Comparison of ENCODE assay signal across 8 cellular contexts in genomic region chr20:41618807-41619294, GRCh38. TPM values are rescaled to one million over a fixed set of nuclear protein-coding genes. Genes with fewer than 3 reads are reported as not detected.
DNase-seq lines count a peak whose midpoint lies in the region; ATAC-seq, FAIRE-seq and TF ChIP-seq lines count a peak whose summit lies in the region.

No MANE protein-coding gene starts in this region.

- H3K9me3 ChIP-seq in OCI-LY3 (ENCODE audit: insufficient read depth, low read length): no peaks in the 10 kb centered on the region
- no peaks in the 10 kb centered on the region for H3K9me3 ChIP-seq in H1 (ENCODE audit: insufficient read depth in 2 of 2, low read depth in 1 of 2, low read length in 1 of 2)

- no peak overlapping the region for H2BK15ac ChIP-seq in H1 (ENCODE audit: low read length)

- no peak overlapping the region for H2BK12ac ChIP-seq in H1 (ENCODE audit: low read depth, low read length)

- H3K27me3 ChIP-seq in OCI-LY3 (ENCODE audit: low read depth, low read length) (no peaks in the 10 kb centered on the region), H1 (replicated peaks in 1 of 4; ENCODE audit: control insufficient read depth in 3 of 4, extremely low read depth in 1 of 4, insufficient read depth in 3 of 4, low read length in 3 of 4) (no peaks in the 10 kb centered on the region)

- H2BK5ac ChIP-seq in H1 (ENCODE audit: low read depth, low read length): no peak overlapping the region

- peaks cover 34% of the 10 kb centered on the region for H3K4me1 Mint-ChIP-seq in activated naive CD4-positive, alpha-beta T cell treated with anti-CD3 and anti-CD28 coated beads for 36 hours (ENCODE audit: low read depth)
- H3K4me1 Mint-ChIP-seq in natural killer cell: peaks cover 33 to 37% of the 10 kb centered on the region in 2 donors

- no peak for TF ChIP-seq RAD21 in H1 (IDR thresholded peaks at IDR 0.05 in 1 of 2, conservative IDR thresholded peaks at IDR 0.05 in 1 of 2; ENCODE audit: low read depth in 2 of 2, low read length in 2 of 2)

- H3K4me2 ChIP-seq in OCI-LY3 (ENCODE audit: low read length) (peak overlapping the region; percentile 78), H1 (ENCODE audit: insufficient read depth in 1 of 2, low read depth in 2 of 2, low read length in 2 of 2) (peak overlapping the region; percentile 70 to 81)

- H3K14ac ChIP-seq in H1 (ENCODE audit: insufficient read length): no peak overlapping the region

- peak overlapping the region; percentile 87 for H3K4me3 ChIP-seq in OCI-LY3 (ENCODE audit: low read length)
- H3K4me3 ChIP-seq in H1 (ENCODE audit: extremely low read depth in 1 of 4, insufficient read depth in 2 of 4, low read depth in 3 of 4, low read length in 4 of 4): peak overlapping the region; percentile 44 to 83 (median 64)

- POLR2A ChIA-PET in H1 (lab: Charles Lee; ENCODE audit: partially characterized antibody): interaction anchor here (0.6 to 2.8 kb wide), 17 partner anchors 10 to 309 kb away, joined by 3 to 9 read pairs (median 5); no protein-coding TSS in a partner anchor

- FAIRE-seq in H1 (lab: Jason Lieb, UNC): no peak

- no peak for ATAC-seq in activated naive CD4-positive, alpha-beta T cell treated with anti-CD3 and anti-CD28 coated beads, Interleukin-2, amount 50 U/mL, for 72 hours
- ATAC-seq in natural killer cell: no peak
- no peak for ATAC-seq in GM19452 (IDR thresholded peaks at IDR 0.05; ENCODE audit: unreplicated experiment)
- no peak for ATAC-seq in GM19035 (IDR thresholded peaks at IDR 0.05; ENCODE audit: unreplicated experiment)

- H4K8ac ChIP-seq in H1 (ENCODE audit: extremely low read depth, insufficient read depth, low read length): peak overlapping the region; percentile 58; the same call in 1 of the 2 replicates

- H3K36me3 ChIP-seq in OCI-LY3 (replicated peaks; ENCODE audit: low read depth, low read length) (peaks cover 7% of the 10 kb centered on the region), H1 (ENCODE audit: control insufficient read depth in 2 of 4, insufficient read depth in 4 of 4, low read length in 3 of 4) (no peaks in the 10 kb centered on the region)

- no peak overlapping the region for H3K27ac Mint-ChIP-seq in activated naive CD4-positive, alpha-beta T cell treated with anti-CD3 and anti-CD28 coated beads for 36 hours
- no peak overlapping the region for H3K27ac Mint-ChIP-seq in activated naive CD4-positive, alpha-beta T cell treated with anti-CD3 and anti-CD28 coated beads, Interleukin-2, amount 50 U/mL, for 72 hours
- H3K27ac Mint-ChIP-seq in natural killer cell: peak overlapping the region in 1 of 2 donors; percentile 91

- no peak overlapping the region for H2BK120ac ChIP-seq in H1 (replicated peaks; ENCODE audit: low read depth, low read length)

- no peak for TF ChIP-seq CTCF in OCI-LY3 (IDR thresholded peaks at IDR 0.05; ENCODE audit: low read depth, low read length)
- TF ChIP-seq CTCF in H1 (IDR thresholded peaks at IDR 0.05; ENCODE audit: control extremely low read depth in 1 of 3, insufficient read depth in 1 of 3, low read depth in 1 of 3, low read length in 3 of 3): no peak
- no peak for TF ChIP-seq CTCF in natural killer cell (IDR thresholded peaks at IDR 0.05)

- H3K36me3 Mint-ChIP-seq in activated naive CD4-positive, alpha-beta T cell treated with anti-CD3 and anti-CD28 coated beads for 36 hours (ENCODE audit: low read depth): peaks cover 1% of the 10 kb centered on the region
- no peaks in the 10 kb centered on the region for H3K36me3 Mint-ChIP-seq in activated naive CD4-positive, alpha-beta T cell treated with anti-CD3 and anti-CD28 coated beads, Interleukin-2, amount 50 U/mL, for 72 hours
- no peaks in the 10 kb centered on the region for H3K36me3 Mint-ChIP-seq in natural killer cell

- CTCF ChIA-PET in activated naive CD4-positive, alpha-beta T cell treated with anti-CD3 and anti-CD28 coated beads for 36 hours (lab: Charles Lee): no interaction called here
- CTCF ChIA-PET in H1 (lab: Charles Lee; ENCODE audit: partially characterized antibody): interaction anchor here (1.0 to 2.1 kb wide), 3 partner anchors 88 to 155 kb away, joined by 3 to 4 read pairs (median 4); no protein-coding TSS in a partner anchor

- no peak overlapping the region for H2BK20ac ChIP-seq in H1 (ENCODE audit: low read length)

- H3K23me2 ChIP-seq in H1 (ENCODE audit: low read depth, low read length): no peaks in the 10 kb centered on the region; the same call in 1 of the 2 replicates

- peak; percentile 6 for DNase-seq in activated naive CD4-positive, alpha-beta T cell treated with anti-CD3 and anti-CD28 coated beads for 36 hours
- DNase-seq in activated naive CD4-positive, alpha-beta T cell treated with anti-CD3 and anti-CD28 coated beads, Interleukin-2, amount 50 U/mL, for 72 hours (ENCODE audit: low spot score in 2 of 2): no peak
- DNase-seq in H1 (ENCODE audit: low read depth in 1 of 2, low spot score in 2 of 2) (no peak), natural killer cell (no peak), MV-4-11 (lab: John Stamatoyannopoulos, UW) (no peak)

- H3K79me1 ChIP-seq in H1 (ENCODE audit: low read depth, low read length): no peaks in the 10 kb centered on the region; the same call in 1 of the 2 replicates

- H4K5ac ChIP-seq in H1 (ENCODE audit: insufficient read length, low read depth, low read length): no peak overlapping the region

- peaks cover 42% of the 10 kb centered on the region for H3K79me2 ChIP-seq in OCI-LY3 (ENCODE audit: low read length)
- peaks cover 25 to 38% of the 10 kb centered on the region in 2 experiments for H3K79me2 ChIP-seq in H1 (ENCODE audit: control insufficient read depth in 1 of 2, insufficient read depth in 2 of 2, low read length in 2 of 2)

- TF ChIP-seq EP300 in H1 (IDR thresholded peaks at IDR 0.05; ENCODE audit: borderline replicate concordance in 1 of 2, low read depth in 2 of 2, low read length in 2 of 2): no peak

- H3K27ac ChIP-seq in OCI-LY3 (ENCODE audit: low read length) (no peak overlapping the region), H1 (ENCODE audit: low read depth, low read length) (peak overlapping the region; percentile 38; the same call in 1 of the 2 replicates)

- H3K9me3 Mint-ChIP-seq in activated naive CD4-positive, alpha-beta T cell treated with anti-CD3 and anti-CD28 coated beads for 36 hours: no peaks in the 10 kb centered on the region
- no peaks in the 10 kb centered on the region for H3K9me3 Mint-ChIP-seq in activated naive CD4-positive, alpha-beta T cell treated with anti-CD3 and anti-CD28 coated beads, Interleukin-2, amount 50 U/mL, for 72 hours
- H3K9me3 Mint-ChIP-seq in natural killer cell: no peaks in the 10 kb centered on the region

- H4K91ac ChIP-seq in H1 (replicated peaks; ENCODE audit: insufficient read length, low read length): no peak overlapping the region

- 8% methylated on average over 21 of the region's 30 CpGs; no CpG with 5 or more reads in 1 of the 2 experiments for WGBS in H1 (ENCODE audit: extremely low coverage in 1 of 2, insufficient coverage in 1 of 2, insufficient read length in 1 of 2, insufficient replicate concordance in 2 of 2, low coverage in 1 of 2, low lambda C conversion rate in 2 of 2, missing lambda C conversion rate in 1 of 2), 2 experiments

- H3K4me3 Mint-ChIP-seq in activated naive CD4-positive, alpha-beta T cell treated with anti-CD3 and anti-CD28 coated beads for 36 hours: peak overlapping the region; percentile 75
- peak overlapping the region; percentile 84 for H3K4me3 Mint-ChIP-seq in natural killer cell

- no peak overlapping the region for H2AK5ac ChIP-seq in H1 (ENCODE audit: low read depth, low read length)

- no peaks in the 10 kb centered on the region for H3K27me3 Mint-ChIP-seq in activated naive CD4-positive, alpha-beta T cell treated with anti-CD3 and anti-CD28 coated beads for 36 hours (ENCODE audit: low read depth)
- peaks cover 0 to 5% of the 10 kb centered on the region in 2 donors for H3K27me3 Mint-ChIP-seq in natural killer cell (ENCODE audit: low read depth in 2 of 2)

- no peak overlapping the region for H3K23ac ChIP-seq in H1 (ENCODE audit: insufficient read length)

- H2AFZ ChIP-seq in OCI-LY3 (ENCODE audit: low read depth, low read length) (peak overlapping the region; percentile 34), H1 (ENCODE audit: low read length) (peak overlapping the region; percentile 35)

- TF ChIP-seq POLR2A in H1 (IDR thresholded peaks at IDR 0.05; ENCODE audit: control extremely low read depth in 1 of 2, low read depth in 2 of 2, low read length in 2 of 2): no peak

- no peak overlapping the region for H3K4ac ChIP-seq in H1 (replicated peaks; ENCODE audit: insufficient read length, low read depth, low read length)

- H4K20me1 ChIP-seq in OCI-LY3 (ENCODE audit: insufficient read depth, low read length) (peaks cover 33% of the 10 kb centered on the region), H1 (replicated peaks in 1 of 2; ENCODE audit: control insufficient read depth in 1 of 2, insufficient read depth in 2 of 2, low read length in 2 of 2) (peaks cover 9 to 12% of the 10 kb centered on the region in 2 experiments)

- H3K18ac ChIP-seq in H1 (ENCODE audit: extremely low read depth, low read length): no peak overlapping the region

- no peak overlapping the region for H3K56ac ChIP-seq in H1 (replicated peaks; ENCODE audit: insufficient read length, low read depth, low read length)

- H3K4me1 ChIP-seq in OCI-LY3 (ENCODE audit: low read length) (peaks cover 49% of the 10 kb centered on the region), H1 (replicated peaks in 1 of 4; ENCODE audit: control insufficient read depth in 3 of 4, insufficient read depth in 4 of 4, low read length in 3 of 4) (peaks cover 0 to 8% (median 6%) of the 10 kb centered on the region in 4 experiments; a peak in 4 of 7 replicates)

- H3K9ac ChIP-seq in OCI-LY3 (ENCODE audit: low read length) (peak overlapping the region; percentile 66), H1 (replicated peaks in 1 of 4; ENCODE audit: extremely low read depth in 1 of 4, low read depth in 3 of 4, low read length in 3 of 4) (peak overlapping the region; percentile 18 to 70 (median 61); a peak in 6 of 7 replicates)

- intact Hi-C loops in activated naive CD4-positive, alpha-beta T cell treated with anti-CD3 and anti-CD28 coated beads for 36 hours (cut with micrococcal nuclease): loop anchor here (1.0 to 10.0 kb wide), 7 partner anchors 74 to 1976 kb away; partner anchors contain the start of genes IFT52, LPIN3, PLCG1 and SRSF6
- intact Hi-C loops in natural killer cell (cut with micrococcal nuclease): loop anchor here (2.0 to 5.0 kb wide), 2 partner anchors 47 to 74 kb away; no protein-coding TSS in a partner anchor

RNA-seq across cellular contexts. Expression of gene CHD6, which starts 0.7 kb away (rescaled TPM):
- total RNA-seq in activated naive CD4-positive, alpha-beta T cell treated with anti-CD3 and anti-CD28 coated beads for 36 hours: 10 to 100 TPM; 30.1 to 31.8 TPM
- 10 to 100 TPM; 19.6 to 28.0 TPM for total RNA-seq in activated naive CD4-positive, alpha-beta T cell treated with anti-CD3 and anti-CD28 coated beads, Interleukin-2, amount 50 U/mL, for 72 hours
- 59.9 and 62.9 TPM in 2 replicates for total RNA-seq in H1 (2021; fragmentation: NEBNext Ultra II Directional; extraction: Animal tissue kit (Norgen Biotek cat#: 25700))
- polyA plus RNA-seq in H1 (2011; rRNA removed): 11.1 and 12.2 TPM in 2 replicates
- polyA plus RNA-seq in H1 (2011; cell fraction: cytosol; rRNA removed): 15.3 TPM
- polyA plus RNA-seq in H1 (2011; cell fraction: nucleus; rRNA removed): 50.2 TPM
- 15.3 to 22.1 TPM (median 18.3 TPM) in 4 replicates for polyA plus RNA-seq in H1 (2012, experiment 1 of 2)
- polyA plus RNA-seq in H1 (2012, experiment 2 of 2): 1.4 TPM
- 49.5 TPM for polyA plus RNA-seq in H1 (2013, experiment 1 of 2)
- polyA plus RNA-seq in H1 (2013, experiment 2 of 2): 50.4 TPM
- polyA minus RNA-seq in H1 (2011; rRNA and poly(A)+ RNA removed): 64.0 and 64.4 TPM in 2 replicates
- 20.5 TPM for polyA minus RNA-seq in H1 (2011; cell fraction: cytosol; rRNA and poly(A)+ RNA removed)
- 156 TPM for polyA minus RNA-seq in H1 (2011; cell fraction: nucleus; rRNA and poly(A)+ RNA removed)
- 10 to 100 TPM; 82.8 to 96.6 (median 90.4) TPM for total RNA-seq in natural killer cell
